In genomic region chr3:104244680-104245079, GRCh38 we compare ENCODE assay signal across 27 cellular contexts.
DNase-seq lines count a peak whose midpoint lies in the region; ATAC-seq, FAIRE-seq and TF ChIP-seq lines count a peak whose summit lies in the region.
"Had no signal": no experiment of that assay in that cellular context is flagged by ENCODE, and none has a peak within 500 bp of the region (broad histone marks: within the 10 kb centered on the region; RNA-seq: fewer than 3 reads in every experiment).

No MANE protein-coding gene starts in this region.

- no peak overlapping the region for H3K4me3 ChIP-seq in OCI-LY1 (ENCODE audit: low read depth, low read length, poor library complexity, severe bottlenecking)
- no peak overlapping the region for H3K4me3 ChIP-seq in epithelial cell of esophagus (ENCODE audit: low read length)
- H3K4me3 ChIP-seq: BLaER1 treated with 17β-estradiol and CSF1 and Interleukin-3, amounts not matched to agents 10 nM and 100 nM had no signal

- peak overlapping the region; percentile 52; the same call in 1 of the 2 replicates for H2AFZ ChIP-seq in OCI-LY1 (ENCODE audit: low read length)

- no peaks in the 10 kb centered on the region for H3K4me1 ChIP-seq in OCI-LY1 (ENCODE audit: insufficient read depth, low read length, severe bottlenecking)
- H3K4me1 ChIP-seq: BLaER1 treated with 17β-estradiol and CSF1 and Interleukin-3, amounts not matched to agents 10 nM and 100 nM; Caco-2 had no signal

- DNase-seq in epithelial cell of esophagus (ENCODE audit: low read depth), result peak; percentile 37
- no peak for DNase-seq in G401 (ENCODE audit: low spot score)
- no peak for DNase-seq in activated CD4-positive, alpha-beta T cell treated with anti-CD3 and anti-CD28 coated beads, Interleukin-2, amount 50 U/mL, for 4 hours
- DNase-seq in OCI-M2 (lab: John Stamatoyannopoulos, UW; ENCODE audit: unreplicated experiment), result no peak
- DNase-seq in urothelium cell line (ENCODE audit: low spot score), result no peak
- DNase-seq: ACHN; Caco-2; CD4-positive, alpha-beta memory T cell; DMS 273 treated with DMSO at 0.1 percent for 48 hours; DMS79 treated with DMSO at 0.1 percent for 48 hours; HFFc6; Karpas-422; MV-4-11; NCI-H1694; NCI-H2081 treated with DMSO at 0.1 percent for 48 hours; NCI-H446 treated with DMSO at 0.1 percent for 48 hours; NCI-H526 treated with DMSO at 0.1 percent for 48 hours; PC-3; SIG-M5; SW 1271 had no signal

- no peak overlapping the region for H3K27ac ChIP-seq in OCI-LY1 (ENCODE audit: low read depth, low read length, poor library complexity, severe bottlenecking)
- H3K27ac ChIP-seq: BLaER1 treated with 17β-estradiol and CSF1 and Interleukin-3, amounts not matched to agents 10 nM and 100 nM; RWPE1 had no signal

- no peak overlapping the region for H3K4me2 ChIP-seq in OCI-LY1 (ENCODE audit: low read length)
- H3K4me2 ChIP-seq: BLaER1 treated with 17β-estradiol and CSF1 and Interleukin-3, amounts not matched to agents 10 nM and 100 nM had no signal

- ATAC-seq in SK-N-SH treated with all-trans-retinoic acid at 6 μM for 48 hours, result peak; percentile 83
- ATAC-seq: PC-3 had no signal

- H3K9ac ChIP-seq in OCI-LY1 (ENCODE audit: low read length), result no peak overlapping the region
- H3K9ac ChIP-seq: BLaER1 treated with 17β-estradiol and CSF1 and Interleukin-3, amounts not matched to agents 10 nM and 100 nM had no signal

- H3F3A ChIP-seq in OCI-LY1 (ENCODE audit: insufficient read depth, low read length), result no peaks in the 10 kb centered on the region

- H3K27me3 ChIP-seq in OCI-LY1 (ENCODE audit: insufficient read depth, low read length), result no peaks in the 10 kb centered on the region
- H3K27me3 ChIP-seq: BLaER1 treated with 17β-estradiol and CSF1 and Interleukin-3, amounts not matched to agents 10 nM and 100 nM had no signal

- TF ChIP-seq CTCF in OCI-LY1 (IDR thresholded peaks at IDR 0.05; ENCODE audit: low read length), result no peak
- TF ChIP-seq CTCF in epithelial cell of esophagus (IDR thresholded peaks at IDR 0.05; ENCODE audit: insufficient read depth, low read depth, low read length, missing control alignments), result no peak

- H3K79me2 ChIP-seq in OCI-LY1 (ENCODE audit: insufficient read depth, low read length), result no peaks in the 10 kb centered on the region

- no peaks in the 10 kb centered on the region for H4K20me1 ChIP-seq in OCI-LY1 (ENCODE audit: insufficient read depth, low read length)
- H4K20me1 ChIP-seq: BLaER1 treated with 17β-estradiol and CSF1 and Interleukin-3, amounts not matched to agents 10 nM and 100 nM had no signal

- H3K9me2 ChIP-seq in OCI-LY1 (ENCODE audit: low read depth, low read length), result no peaks in the 10 kb centered on the region

- H3K9me3 ChIP-seq in OCI-LY1 (ENCODE audit: low read length), result no peaks in the 10 kb centered on the region
- H3K9me3 ChIP-seq: BLaER1 treated with 17β-estradiol and CSF1 and Interleukin-3, amounts not matched to agents 10 nM and 100 nM; Caco-2 had no signal

- H3K36me3 ChIP-seq in OCI-LY1 (ENCODE audit: insufficient read depth, low read length), result no peaks in the 10 kb centered on the region
- H3K36me3 ChIP-seq: BLaER1 treated with 17β-estradiol and CSF1 and Interleukin-3, amounts not matched to agents 10 nM and 100 nM had no signal

- in situ Hi-C loops in G401 (cut with HindIII; ENCODE audit: low sequenced_read_pairs), result no loop called here

- no peak for FAIRE-seq in urothelium cell line (lab: Jason Lieb, UNC)
- FAIRE-seq: GM12891, GM18507, H54 had no signal

TF ChIP-seq in SK-N-SH treated with all-trans-retinoic acid at 6 μM for 48 hours, 23 proteins besides CTCF, POLR2A, EP300 and RAD21:
- no peak for TF ChIP-seq ARNTL (CRISPR knock-in tag; IDR thresholded peaks at IDR 0.05; ENCODE audit: borderline replicate concordance, low read depth)
- peak; percentile 28; the same call in 1 of the 2 replicates for TF ChIP-seq ISL1 (CRISPR knock-in tag; IDR thresholded peaks at IDR 0.05)
